Comparison of ENCODE assay signal across 12 cellular contexts in genomic region chr1:201551877-201552731, GRCh38. TPM values are rescaled to one million over a fixed set of nuclear protein-coding genes. Genes with fewer than 3 reads are reported as not detected.
DNase-seq lines count a peak whose midpoint lies in the region; ATAC-seq and TF ChIP-seq lines count a peak whose summit lies in the region.
"Had no signal": no experiment of that assay in that cellular context is flagged by ENCODE, and none has a peak within 500 bp of the region (broad histone marks: within the 10 kb centered on the region; RNA-seq: fewer than 3 reads in every experiment).

No MANE protein-coding gene starts in this region.

- TF ChIP-seq POLR2A in NB4 (IDR thresholded peaks at IDR 0.05; ENCODE audit: extremely low read depth, insufficient read length): no peak

- no peak overlapping the region for H3K27ac Mint-ChIP-seq in glutamatergic neuron (ENCODE audit: unreplicated experiment)
- H3K27ac Mint-ChIP-seq: CD8-positive, alpha-beta T cell had no signal

- ATAC-seq in mucosa of descending colon: peak; percentile 11
- no peak for ATAC-seq in aorta (ENCODE audit: low FRiP score)
- ATAC-seq in foreskin keratinocyte: no peak
- ATAC-seq: CD8-positive, alpha-beta T cell had no signal

- no peak for TF ChIP-seq CTCF in NB4 (IDR thresholded peaks at IDR 0.05; ENCODE audit: low read depth, low read length)
- TF ChIP-seq CTCF in mucosa of descending colon (IDR thresholded peaks at IDR 0.05): no peak
- no peak for TF ChIP-seq CTCF in glutamatergic neuron (IDR thresholded peaks at IDR 0.05; ENCODE audit: partially characterized antibody, unreplicated experiment)
- TF ChIP-seq CTCF in foreskin keratinocyte (conservative IDR thresholded peaks at IDR 0.05): no peak

- peaks cover 1% of the 10 kb centered on the region for H3K27me3 Mint-ChIP-seq in glutamatergic neuron (ENCODE audit: unreplicated experiment)

- no peak overlapping the region for H3K4me3 Mint-ChIP-seq in glutamatergic neuron (ENCODE audit: unreplicated experiment)
- H3K4me3 Mint-ChIP-seq: CD8-positive, alpha-beta T cell had no signal

- H3K9me3 Mint-ChIP-seq in glutamatergic neuron (ENCODE audit: unreplicated experiment): peaks cover 4% of the 10 kb centered on the region
- H3K9me3 Mint-ChIP-seq: CD8-positive, alpha-beta T cell had no signal

- WGBS in aorta, 2 donors: 68 to 75% methylated on average over 12 of the region's 12 CpGs

- intact Hi-C loops in mucosa of descending colon (cut with DNase I, micrococcal nuclease): no loop called here
- intact Hi-C loops in aorta (cut with DNase I): no loop called here

- DNase-seq in AG08395 (ENCODE audit: low spot score) (peak; percentile 82), NB4 (ENCODE audit: low read depth) (peak; percentile 74), caudate nucleus (lab: John Stamatoyannopoulos, UW) (peak in 58 of 61 donors; percentile 36 to 94 (median 83)), mucosa of descending colon (no peak), glutamatergic neuron (no peak), aorta (no peak), foreskin keratinocyte (no peak), COR-L47 (lab: John Stamatoyannopoulos, UW) (no peak)
- DNase-seq: CD8-positive, alpha-beta T cell; cortex of kidney had no signal

- no peaks in the 10 kb centered on the region for H3K4me1 ChIP-seq in mucosa of descending colon (ENCODE audit: low read depth)
- H3K4me1 ChIP-seq in aorta (ENCODE audit: control insufficient read depth in 1 of 2, insufficient read depth in 2 of 2, low read length in 2 of 2): no peaks in the 10 kb centered on the region
- H3K4me1 ChIP-seq in foreskin keratinocyte: peaks cover 4% of the 10 kb centered on the region

- peaks cover 15% of the 10 kb centered on the region for H3K4me1 Mint-ChIP-seq in glutamatergic neuron (ENCODE audit: low read depth, unreplicated experiment)

- H3K36me3 Mint-ChIP-seq in glutamatergic neuron (ENCODE audit: unreplicated experiment): peaks cover 4% of the 10 kb centered on the region
- H3K36me3 Mint-ChIP-seq: CD8-positive, alpha-beta T cell had no signal

- H3K9me3 ChIP-seq in mucosa of descending colon: no peaks in the 10 kb centered on the region
- no peaks in the 10 kb centered on the region for H3K9me3 ChIP-seq in aorta (ENCODE audit: control insufficient read depth, low read length)

- H3K4me3 ChIP-seq in NB4 (ENCODE audit: low read depth, low read length) (no peak overlapping the region), mucosa of descending colon (no peak overlapping the region), aorta (ENCODE audit: low read length in 2 of 2) (no peak overlapping the region)

- no peaks in the 10 kb centered on the region for H3K27me3 ChIP-seq in aorta (ENCODE audit: control insufficient read depth in 1 of 2, insufficient read depth in 2 of 2, low read length in 1 of 2)
- peaks cover 4% of the 10 kb centered on the region for H3K27me3 ChIP-seq in foreskin keratinocyte

- H3K36me3 ChIP-seq in mucosa of descending colon (ENCODE audit: low read depth) (no peaks in the 10 kb centered on the region), aorta (ENCODE audit: control insufficient read depth in 1 of 2, insufficient read depth in 2 of 2, low read length in 1 of 2) (no peaks in the 10 kb centered on the region)

- H3K27ac ChIP-seq in caudate nucleus (ENCODE audit: low read depth, low read length) (peak overlapping the region; percentile 80), aorta (ENCODE audit: low read depth in 1 of 2, low read length in 2 of 2) (no peak overlapping the region), foreskin keratinocyte (no peak overlapping the region)
- H3K27ac ChIP-seq: KMS-11, VCaP had no signal

RNA-seq across cellular contexts. Expression of gene NAV1, which starts 13.2 kb away (rescaled TPM):
- total RNA-seq in mucosa of descending colon (10 to 100 TPM; 13.7 to 64.3 (median 16.7) TPM), glutamatergic neuron (ENCODE audit: unreplicated experiment) (124 TPM), aorta (100 to 1,000 TPM; 167 to 236 TPM), foreskin keratinocyte (46.1 and 50.4 TPM in 2 replicates)
- polyA plus RNA-seq in aorta (10 to 100 TPM in 1 of 2 donors, 1 to 10 TPM in 1; 8.3 to 33.8 TPM), foreskin keratinocyte (8.8 and 12.3 TPM in 2 replicates)

RNA-seq across cellular contexts. Expression of gene CSRP1, which starts 45.2 kb away (rescaled TPM):
- total RNA-seq in mucosa of descending colon (1,000 to 10,000 TPM in 1 of 3 donors, 100 to 1,000 TPM in 2; 150 to 1,587 (median 214) TPM), glutamatergic neuron (ENCODE audit: unreplicated experiment) (6.2 TPM), aorta (1,000 to 10,000 TPM in 1 of 2 donors, 100 to 1,000 TPM in 1; 599 to 1,490 TPM), foreskin keratinocyte (176 and 188 TPM in 2 replicates)
- polyA plus RNA-seq in aorta (100 to 1,000 TPM; 703 to 838 TPM), foreskin keratinocyte (193 and 199 TPM in 2 replicates)

Comparison
In these comparisons a context has a peak if more than half of its experiments do, and no peak if none do; other contexts are left out.
1. DNase-seq: peak in AG08395 (single experiment), NB4 (single experiment) and caudate nucleus (58 of 61); none in mucosa of descending colon (0 of 3), glutamatergic neuron (single experiment), aorta (0 of 2), foreskin keratinocyte (0 of 2) and COR-L47 (single experiment).
2. RNA of gene CSRP1, which starts 45.2 kb away (total RNA-seq): 599 to 1,490 TPM in aorta, 150 to 1,587 TPM in mucosa of descending colon and 176 to 188 TPM in foreskin keratinocyte; 6.2 TPM in glutamatergic neuron (single experiment); every median in the first group is over 10 times any median in the second.